In the genomic region with DNA sequence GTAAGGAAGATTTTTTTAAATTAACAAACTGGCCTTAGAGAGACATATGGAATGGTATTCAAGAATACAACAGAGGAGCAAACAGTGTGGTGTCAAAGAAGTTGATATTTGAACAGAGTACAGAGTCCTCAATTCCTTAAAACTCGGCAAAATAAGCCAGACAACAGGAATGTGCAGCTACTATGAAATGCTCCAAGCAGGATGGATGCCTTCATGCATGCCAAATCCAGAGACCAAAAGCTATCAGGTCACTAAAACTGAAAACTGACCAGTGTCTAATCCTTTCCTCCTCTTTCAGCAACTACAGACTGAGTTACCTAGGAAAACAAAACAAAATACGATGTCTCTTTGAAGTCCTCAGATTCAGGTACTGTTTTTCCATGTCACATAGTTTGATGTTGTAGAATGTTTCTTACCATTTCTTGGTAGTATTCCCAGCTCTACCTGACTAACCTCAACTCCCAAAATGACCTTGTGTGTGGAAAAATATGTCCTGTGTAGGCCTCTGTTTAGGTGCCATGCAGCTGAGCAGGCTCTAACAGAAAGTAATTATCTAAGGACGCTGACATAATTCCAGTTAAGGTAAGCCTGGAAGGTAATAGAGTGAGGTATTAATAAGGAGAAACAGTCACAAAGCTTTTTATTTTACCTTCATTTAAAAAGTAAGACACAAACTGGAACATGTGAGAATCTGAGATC, we compare ENCODE assay signal across 10 cellular contexts. TPM values are rescaled to one million over a fixed set of nuclear protein-coding genes. Genes with fewer than 3 reads are reported as not detected.
DNase-seq lines count a peak whose midpoint lies in the region; ATAC-seq, FAIRE-seq and TF ChIP-seq lines count a peak whose summit lies in the region.
"Had no signal": no experiment of that assay in that cellular context is flagged by ENCODE, and none has a peak within 500 bp of the region (broad histone marks: within the 10 kb centered on the region; RNA-seq: fewer than 3 reads in every experiment).

No MANE protein-coding gene starts in this region.

- H3K4me3 Mint-ChIP-seq in nephron progenitor cell, result no peak overlapping the region

- no peak overlapping the region for H3K4me3 ChIP-seq in choroid plexus epithelial cell (ENCODE audit: low read depth, low read length)
- H3K4me3 ChIP-seq: adrenal gland had no signal

- peaks cover 38% of the 10 kb centered on the region for H3K4me1 Mint-ChIP-seq in nephron progenitor cell

- peaks cover 60% of the 10 kb centered on the region for H3K36me3 Mint-ChIP-seq in nephron progenitor cell (ENCODE audit: low read depth)

- H3K27ac Mint-ChIP-seq in nephron progenitor cell, result peak overlapping the region; percentile 90

- ATAC-seq in GM18867 (IDR thresholded peaks at IDR 0.05; ENCODE audit: unreplicated experiment), result peak; percentile 16
- peak; percentile 20 for ATAC-seq in HG03378 (IDR thresholded peaks at IDR 0.05; ENCODE audit: unreplicated experiment)

- DNase-seq in choroid plexus epithelial cell (ENCODE audit: low read depth) (peak; percentile 24), nephron progenitor cell (no peak), frontal cortex (ENCODE audit: low spot score in 2 of 2) (no peak), OCI-M1 (lab: John Stamatoyannopoulos, UW) (no peak), DMS79 treated with DMSO at 0.1 percent for 48 hours (lab: John Stamatoyannopoulos, UW) (no peak), epidermal melanocyte (ENCODE audit: insufficient read length, low spot score) (no peak)
- DNase-seq: islet precursor cell had no signal

- peaks cover 17% of the 10 kb centered on the region for H3K9me3 Mint-ChIP-seq in nephron progenitor cell

- FAIRE-seq in frontal cortex (lab: Jason Lieb, UNC), result no peak

- TF ChIP-seq CTCF in choroid plexus epithelial cell (conservative IDR thresholded peaks at IDR 0.05; ENCODE audit: low read depth, low read length), result no peak
- TF ChIP-seq CTCF in nephron progenitor cell (IDR thresholded peaks at IDR 0.05), result no peak

- no peaks in the 10 kb centered on the region for H3K27me3 Mint-ChIP-seq in nephron progenitor cell (ENCODE audit: low read depth, poor library complexity)

RNA-seq across cellular contexts. Expression of a gene that starts 46.9 kb away (rescaled TPM):
- 283 TPM for total RNA-seq in frontal cortex
